Comparison of ENCODE assay signal across 7 cellular contexts in the genomic region with DNA sequence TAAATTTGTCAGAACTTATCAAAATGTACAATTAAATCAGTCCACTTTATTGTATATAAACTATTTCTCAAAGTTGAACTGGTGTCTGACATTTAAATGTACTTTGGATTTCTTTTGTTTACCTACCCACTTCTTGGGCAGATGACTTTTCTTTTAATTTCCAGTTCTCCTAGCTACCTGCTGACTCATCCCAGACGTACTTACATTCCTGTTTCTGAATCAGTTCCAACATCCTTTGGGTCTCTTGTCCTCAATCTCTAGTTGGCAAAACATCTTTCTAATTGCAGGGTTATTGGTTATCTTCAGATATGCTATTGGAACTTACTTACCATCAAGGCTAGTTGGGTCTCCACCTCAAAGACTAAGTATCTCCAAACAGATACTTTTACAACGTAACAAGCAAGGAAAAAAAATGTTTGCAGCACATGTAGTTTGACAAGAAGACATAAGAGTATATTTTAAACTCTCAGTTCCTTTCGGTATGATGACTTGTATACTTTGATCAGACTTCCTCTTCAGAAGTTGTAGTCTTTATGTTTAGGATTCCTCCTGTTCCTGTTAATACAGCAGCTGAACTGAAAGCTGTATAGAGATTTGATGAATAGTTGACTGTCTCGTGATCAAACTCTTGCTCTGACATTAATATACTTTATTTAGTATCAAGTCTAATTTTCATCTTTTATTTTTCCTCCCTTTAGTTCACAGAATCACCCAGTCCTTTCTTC. TPM values are rescaled to one million over a fixed set of nuclear protein-coding genes. Genes with fewer than 3 reads are reported as not detected.
DNase-seq lines count a peak whose midpoint lies in the region; ATAC-seq, FAIRE-seq and TF ChIP-seq lines count a peak whose summit lies in the region.

No MANE protein-coding gene starts in this region.

- no peak overlapping the region for H3K9ac ChIP-seq in trophoblast cell (ENCODE audit: low read length)

- H3K36me3 ChIP-seq in bronchial epithelial cell (ENCODE audit: control insufficient read depth, insufficient read depth, low read length): no peaks in the 10 kb centered on the region
- H3K36me3 ChIP-seq in trophoblast cell (ENCODE audit: control insufficient read depth in 1 of 2, insufficient read depth in 2 of 2, low read length in 2 of 2): no peaks in the 10 kb centered on the region

- no peak overlapping the region for H3K4me2 ChIP-seq in trophoblast cell (ENCODE audit: low read length)

- H4K91ac ChIP-seq in trophoblast cell (ENCODE audit: low read depth, low read length): no peak overlapping the region

- H3K27me3 ChIP-seq in bronchial epithelial cell (ENCODE audit: control insufficient read depth, insufficient read depth, low read length) (no peaks in the 10 kb centered on the region), trophoblast cell (ENCODE audit: insufficient read depth, low read length) (no peaks in the 10 kb centered on the region)

- H2AK5ac ChIP-seq in trophoblast cell (ENCODE audit: low read length): no peak overlapping the region

- no peak overlapping the region for H3K14ac ChIP-seq in trophoblast cell (ENCODE audit: low read length)

- peak; percentile 88 for DNase-seq in EL
- DNase-seq in MV-4-11 (lab: John Stamatoyannopoulos, UW): peak; percentile 34
- peak; percentile 94 for DNase-seq in bronchial epithelial cell (ENCODE audit: low read depth)
- peak in 1 of 2 donors; percentile 67 for DNase-seq in trophoblast cell
- no peak for DNase-seq in superior temporal gyrus (ENCODE audit: extremely low spot score)
- no peak for DNase-seq in frontal cortex (ENCODE audit: low spot score in 2 of 2)

- ATAC-seq in HG02571 (IDR thresholded peaks at IDR 0.05; ENCODE audit: unreplicated experiment): no peak

- H3K79me1 ChIP-seq in trophoblast cell (ENCODE audit: low read length): peaks cover 6% of the 10 kb centered on the region

- no peak for TF ChIP-seq CTCF in bronchial epithelial cell (IDR thresholded peaks at IDR 0.05; ENCODE audit: insufficient read depth, low read length, severe bottlenecking)

- peak overlapping the region; percentile 30 for H3K27ac ChIP-seq in trophoblast cell (ENCODE audit: low read depth, low read length)

- WGBS in trophoblast cell (ENCODE audit: extremely low coverage, insufficient coverage, insufficient read length): no CpG with 5 or more reads among the region's 4 CpGs

- H3K4ac ChIP-seq in trophoblast cell (ENCODE audit: low read depth, low read length): no peak overlapping the region

- no peak overlapping the region for H4K12ac ChIP-seq in trophoblast cell (ENCODE audit: low read depth, low read length)

- FAIRE-seq in bronchial epithelial cell (lab: Jason Lieb, UNC) (no peak), frontal cortex (lab: Jason Lieb, UNC) (no peak)

- H2BK12ac ChIP-seq in trophoblast cell (ENCODE audit: low read length): no peak overlapping the region

- no peak overlapping the region for H2BK120ac ChIP-seq in trophoblast cell (ENCODE audit: insufficient read depth, low read length, poor library complexity)

- no peaks in the 10 kb centered on the region for H3K9me3 ChIP-seq in trophoblast cell (ENCODE audit: insufficient read depth, low read depth, low read length)

- no peak overlapping the region for H3K18ac ChIP-seq in trophoblast cell (ENCODE audit: low read length)

- H3K4me1 ChIP-seq in trophoblast cell (ENCODE audit: control insufficient read depth in 1 of 2, insufficient read depth in 2 of 2, low read length in 2 of 2): peaks cover 21% of the 10 kb centered on the region in 2 experiments

- peaks cover 3% of the 10 kb centered on the region for H3K79me2 ChIP-seq in trophoblast cell (ENCODE audit: control insufficient read depth, insufficient read depth, low read length, poor library complexity)

- H4K8ac ChIP-seq in trophoblast cell (ENCODE audit: low read depth, low read length): no peak overlapping the region

- H3K23ac ChIP-seq in trophoblast cell (ENCODE audit: low read length): no peak overlapping the region

- H3K4me3 ChIP-seq in bronchial epithelial cell (ENCODE audit: low read depth, low read length) (no peak overlapping the region), trophoblast cell (ENCODE audit: low read depth, low read length) (no peak overlapping the region)

- H2BK5ac ChIP-seq in trophoblast cell (ENCODE audit: low read depth, low read length, poor library complexity): no peak overlapping the region

- H2AFZ ChIP-seq in trophoblast cell (ENCODE audit: insufficient read depth, low read length, poor library complexity): no peak overlapping the region

RNA-seq across cellular contexts. Expression of a gene that starts 43.2 kb away (rescaled TPM):
- total RNA-seq in bronchial epithelial cell (6.8 and 7.0 TPM in 2 replicates), frontal cortex (29.3 TPM)
- polyA plus RNA-seq in trophoblast cell (2013): 63.7 and 65.0 TPM in 2 replicates

Comparison
In these comparisons a context has a peak if more than half of its experiments do, and no peak if none do; other contexts are left out.
1. DNase-seq: peak in EL (single experiment), MV-4-11 (single experiment) and bronchial epithelial cell (single experiment); none in superior temporal gyrus (single experiment) and frontal cortex (0 of 2).